In genomic region chr10:76736848-76737495, GRCh38 we compare ENCODE assay signal across 20 cellular contexts.
DNase-seq lines count a peak whose midpoint lies in the region; ATAC-seq and TF ChIP-seq lines count a peak whose summit lies in the region.
"Had no signal": no experiment of that assay in that cellular context is flagged by ENCODE, and none has a peak within 500 bp of the region (broad histone marks: within the 10 kb centered on the region; RNA-seq: fewer than 3 reads in every experiment).

No MANE protein-coding gene starts in this region.

- no peak overlapping the region for H3K4me3 ChIP-seq in breast epithelium
- H3K4me3 ChIP-seq: Peyer's patch had no signal

- CTCF ChIA-PET in MCF 10A (lab: Yijun Ruan, JAX), result no interaction called here

- no peak overlapping the region for H3K27ac ChIP-seq in breast epithelium
- H3K27ac ChIP-seq: HL-60, Peyer's patch had no signal

- POLR2A ChIA-PET in MCF 10A (lab: Yijun Ruan, JAX), result no interaction called here

- peaks cover 5% of the 10 kb centered on the region for H3K4me1 Mint-ChIP-seq in MCF 10A (ENCODE audit: insufficient read depth, unreplicated experiment)
- peaks cover 8% of the 10 kb centered on the region for H3K4me1 Mint-ChIP-seq in stimulated activated effector memory CD8-positive, alpha-beta T cell treated with anti-CD3 and anti-CD28 coated beads, Interleukin-12 subunit alpha, Interleukin-12 subunit beta, amount 100 ng/mL, for 72 hours
- no peaks in the 10 kb centered on the region for H3K4me1 Mint-ChIP-seq in CD14-positive monocyte
- H3K4me1 Mint-ChIP-seq in endothelial cell (ENCODE audit: unreplicated experiment), result no peaks in the 10 kb centered on the region
- H3K4me1 Mint-ChIP-seq: IgD-negative memory B cell had no signal

- H3K9me3 Mint-ChIP-seq in MCF 10A (ENCODE audit: unreplicated experiment) (peaks cover 4% of the 10 kb centered on the region), CD14-positive monocyte (peaks cover under 1 to 6% (median 3%) of the 10 kb centered on the region in 7 donors), endothelial cell (ENCODE audit: unreplicated experiment) (no peaks in the 10 kb centered on the region)
- peaks cover 5% of the 10 kb centered on the region for H3K9me3 Mint-ChIP-seq in stimulated activated effector memory CD8-positive, alpha-beta T cell treated with anti-CD3 and anti-CD28 coated beads, Interleukin-12 subunit alpha, Interleukin-12 subunit beta, amount 100 ng/mL, for 72 hours

- no peaks in the 10 kb centered on the region for H3K9me3 ChIP-seq in breast epithelium
- H3K9me3 ChIP-seq: Peyer's patch had no signal

- no peaks in the 10 kb centered on the region for H3K4me1 ChIP-seq in breast epithelium
- H3K4me1 ChIP-seq: Peyer's patch had no signal

- TF ChIP-seq POLR2A in breast epithelium (IDR thresholded peaks at IDR 0.05), result no peak

- no peaks in the 10 kb centered on the region for H3K36me3 Mint-ChIP-seq in MCF 10A (ENCODE audit: insufficient read depth, unreplicated experiment)
- no peaks in the 10 kb centered on the region for H3K36me3 Mint-ChIP-seq in stimulated activated effector memory CD8-positive, alpha-beta T cell treated with anti-CD3 and anti-CD28 coated beads, Interleukin-12 subunit alpha, Interleukin-12 subunit beta, amount 100 ng/mL, for 72 hours
- H3K36me3 Mint-ChIP-seq in CD14-positive monocyte, result no peaks in the 10 kb centered on the region
- H3K36me3 Mint-ChIP-seq in endothelial cell (ENCODE audit: low read depth, unreplicated experiment), result no peaks in the 10 kb centered on the region
- H3K36me3 Mint-ChIP-seq: IgD-negative memory B cell had no signal

- ATAC-seq in SK-N-SH treated with all-trans-retinoic acid at 6 μM for 48 hours, result no peak
- peak; percentile 70 for ATAC-seq in stimulated activated effector memory CD8-positive, alpha-beta T cell treated with anti-CD3 and anti-CD28 coated beads, Interleukin-12 subunit alpha, Interleukin-12 subunit beta, amount 100 ng/mL, for 72 hours
- no peak for ATAC-seq in HG02642 (IDR thresholded peaks at IDR 0.05; ENCODE audit: poor library complexity, unreplicated experiment)

- H3K4me3 Mint-ChIP-seq in MCF 10A (ENCODE audit: unreplicated experiment) (no peak overlapping the region), CD14-positive monocyte (no peak overlapping the region), endothelial cell (ENCODE audit: unreplicated experiment) (no peak overlapping the region)
- H3K4me3 Mint-ChIP-seq in stimulated activated effector memory CD8-positive, alpha-beta T cell treated with anti-CD3 and anti-CD28 coated beads, Interleukin-12 subunit alpha, Interleukin-12 subunit beta, amount 100 ng/mL, for 72 hours, result no peak overlapping the region

- H3K36me3 ChIP-seq in breast epithelium, result no peaks in the 10 kb centered on the region
- H3K36me3 ChIP-seq: Peyer's patch had no signal

- TF ChIP-seq CTCF in MCF 10A (IDR thresholded peaks at IDR 0.05; ENCODE audit: unreplicated experiment) (no peak), breast epithelium (IDR thresholded peaks at IDR 0.05) (no peak), CD14-positive monocyte (IDR thresholded peaks at IDR 0.05) (no peak), endothelial cell (IDR thresholded peaks at IDR 0.05; ENCODE audit: unreplicated experiment) (no peak)

- BruUV-seq in MCF 10A (replicated peaks; lab: Mats Ljungman, UMichigan), result no TSS peak

- peak; percentile 3 for DNase-seq in MCF 10A (ENCODE audit: unreplicated experiment)
- no peak for DNase-seq in breast epithelium (ENCODE audit: low spot score in 2 of 2)
- DNase-seq in fibroblast of gingiva (ENCODE audit: low read depth), result peak; percentile 13
- DNase-seq in stimulated activated effector memory CD8-positive, alpha-beta T cell treated with anti-CD3 and anti-CD28 coated beads, Interleukin-12 subunit alpha, Interleukin-12 subunit beta, amount 100 ng/mL, for 72 hours (ENCODE audit: low spot score in 2 of 2), result no peak
- no peak for DNase-seq in CD14-positive monocyte (ENCODE audit: low spot score)
- no peak for DNase-seq in endothelial cell (ENCODE audit: low spot score)
- DNase-seq: EL, H7, Kasumi-1, NCI-H1105 treated with DMSO at 0.1 percent for 48 hours, NCI-H1694 treated with DMSO at 0.1 percent for 48 hours, NCI-H2107, NCI-H2227 treated with DMSO at 0.1 percent for 48 hours, NCI-H524 treated with DMSO at 0.1 percent for 48 hours, Peyer's patch, Right ventricle myocardium superior had no signal

- no peak overlapping the region for H3K27ac Mint-ChIP-seq in MCF 10A (ENCODE audit: low read depth, unreplicated experiment)
- no peak overlapping the region for H3K27ac Mint-ChIP-seq in stimulated activated effector memory CD8-positive, alpha-beta T cell treated with anti-CD3 and anti-CD28 coated beads, Interleukin-12 subunit alpha, Interleukin-12 subunit beta, amount 100 ng/mL, for 72 hours
- no peak overlapping the region for H3K27ac Mint-ChIP-seq in CD14-positive monocyte
- H3K27ac Mint-ChIP-seq in endothelial cell (ENCODE audit: unreplicated experiment), result no peak overlapping the region
- H3K27ac Mint-ChIP-seq: IgD-negative memory B cell had no signal

- intact Hi-C loops in MCF 10A (cut with micrococcal nuclease), result no loop called here
- intact Hi-C loops in breast epithelium (cut with DNase I; ENCODE audit: low total_unique reads), result loop anchor here (5.0 kb wide), 1 partner anchor 65 kb away; no protein-coding TSS in a partner anchor
- intact Hi-C loops in CD14-positive monocyte (cut with micrococcal nuclease), result no loop called here

- H3K27me3 ChIP-seq in breast epithelium, result no peaks in the 10 kb centered on the region
- H3K27me3 ChIP-seq: Peyer's patch had no signal

- peaks cover 5% of the 10 kb centered on the region for H3K27me3 Mint-ChIP-seq in MCF 10A (ENCODE audit: insufficient read depth, unreplicated experiment)
- no peaks in the 10 kb centered on the region for H3K27me3 Mint-ChIP-seq in CD14-positive monocyte (ENCODE audit: low read depth in 3 of 3)
- no peaks in the 10 kb centered on the region for H3K27me3 Mint-ChIP-seq in endothelial cell (ENCODE audit: unreplicated experiment)
- H3K27me3 Mint-ChIP-seq: IgD-negative memory B cell had no signal

TF ChIP-seq in SK-N-SH treated with all-trans-retinoic acid at 6 μM for 48 hours, 23 proteins besides CTCF, POLR2A, EP300 and RAD21:
- no peak for TF ChIP-seq ZNF8 (CRISPR knock-in tag; IDR thresholded peaks at IDR 0.05)
- TF ChIP-seq ISL1 (CRISPR knock-in tag; IDR thresholded peaks at IDR 0.05), result peak; percentile 42; the same call in 1 of the 2 replicates
- no peak for TF ChIP-seq ARNTL (CRISPR knock-in tag; IDR thresholded peaks at IDR 0.05; ENCODE audit: borderline replicate concordance, low read depth)

Comparison
In these comparisons a context has a peak if more than half of its experiments do, and no peak if none do; other contexts are left out.
1. DNase-seq: peak in MCF 10A (single experiment) and fibroblast of gingiva (single experiment); none in breast epithelium (0 of 2), stimulated activated effector memory CD8-positive, alpha-beta T cell treated with anti-CD3 and anti-CD28 coated beads, Interleukin-12 subunit alpha, Interleukin-12 subunit beta, amount 100 ng/mL, for 72 hours (0 of 2), CD14-positive monocyte (single experiment) and endothelial cell (single experiment).